2 cellular contexts compared by ENCODE assay signal in the genomic region with DNA sequence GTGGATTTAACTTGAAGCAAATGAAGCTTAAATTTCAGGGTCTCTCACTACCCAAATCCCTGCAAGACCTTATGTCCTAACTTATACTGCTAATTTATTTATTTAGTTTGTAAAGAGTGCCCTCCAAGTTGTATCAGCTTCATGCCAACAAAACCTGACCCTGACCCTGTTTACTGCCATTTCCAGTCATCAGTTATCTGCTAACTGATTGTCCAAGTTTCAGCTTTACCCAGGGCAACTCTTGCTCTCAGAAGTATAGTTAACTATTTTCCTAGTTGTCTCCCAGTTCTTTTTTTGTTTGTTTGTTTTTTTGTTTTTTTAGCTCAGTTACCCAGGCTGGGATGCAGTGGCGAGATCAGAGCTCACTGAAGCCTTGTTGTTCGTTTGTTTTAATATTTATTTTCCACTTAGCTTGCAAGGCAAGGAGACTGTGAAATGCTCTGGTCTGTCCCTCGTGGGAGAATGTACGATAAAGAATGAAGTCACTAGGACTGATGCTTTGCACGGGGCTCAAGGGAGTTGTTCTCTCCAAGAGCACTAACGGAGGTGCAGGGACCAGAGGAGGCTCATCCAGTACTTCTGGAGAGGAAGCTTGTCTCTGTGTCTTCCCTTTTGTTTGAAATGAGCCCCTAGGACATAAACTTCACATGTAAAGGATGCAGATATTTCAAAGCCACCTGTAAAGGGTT.
TF ChIP-seq lines count a peak whose summit lies in the region.

No MANE protein-coding gene starts in this region.

TF ChIP-seq in K562, 482 proteins besides CTCF, POLR2A, EP300 and RAD21 (continued from another document):
- TF ChIP-seq, protein P1, sequence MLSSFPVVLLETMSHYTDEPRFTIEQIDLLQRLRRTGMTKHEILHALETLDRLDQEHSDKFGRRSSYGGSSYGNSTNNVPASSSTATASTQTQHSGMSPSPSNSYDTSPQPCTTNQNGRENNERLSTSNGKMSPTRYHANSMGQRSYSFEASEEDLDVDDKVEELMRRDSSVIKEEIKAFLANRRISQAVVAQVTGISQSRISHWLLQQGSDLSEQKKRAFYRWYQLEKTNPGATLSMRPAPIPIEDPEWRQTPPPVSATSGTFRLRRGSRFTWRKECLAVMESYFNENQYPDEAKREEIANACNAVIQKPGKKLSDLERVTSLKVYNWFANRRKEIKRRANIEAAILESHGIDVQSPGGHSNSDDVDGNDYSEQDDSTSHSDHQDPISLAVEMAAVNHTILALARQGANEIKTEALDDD (IDR thresholded peaks at IDR 0.05): 0 out of 2 replicates have a peak, but pooled peaks have one; percentile 15

TF ChIP-seq in liver, 16 proteins besides CTCF, POLR2A, EP300 and RAD21 (continued from another document):
- TF ChIP-seq, protein P2, sequence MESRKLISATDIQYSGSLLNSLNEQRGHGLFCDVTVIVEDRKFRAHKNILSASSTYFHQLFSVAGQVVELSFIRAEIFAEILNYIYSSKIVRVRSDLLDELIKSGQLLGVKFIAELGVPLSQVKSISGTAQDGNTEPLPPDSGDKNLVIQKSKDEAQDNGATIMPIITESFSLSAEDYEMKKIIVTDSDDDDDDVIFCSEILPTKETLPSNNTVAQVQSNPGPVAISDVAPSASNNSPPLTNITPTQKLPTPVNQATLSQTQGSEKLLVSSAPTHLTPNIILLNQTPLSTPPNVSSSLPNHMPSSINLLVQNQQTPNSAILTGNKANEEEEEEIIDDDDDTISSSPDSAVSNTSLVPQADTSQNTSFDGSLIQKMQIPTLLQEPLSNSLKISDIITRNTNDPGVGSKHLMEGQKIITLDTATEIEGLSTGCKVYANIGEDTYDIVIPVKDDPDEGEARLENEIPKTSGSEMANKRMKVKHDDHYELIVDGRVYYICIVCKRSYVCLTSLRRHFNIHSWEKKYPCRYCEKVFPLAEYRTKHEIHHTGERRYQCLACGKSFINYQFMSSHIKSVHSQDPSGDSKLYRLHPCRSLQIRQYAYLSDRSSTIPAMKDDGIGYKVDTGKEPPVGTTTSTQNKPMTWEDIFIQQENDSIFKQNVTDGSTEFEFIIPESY (IDR thresholded peaks at IDR 0.05): no peak
- TF ChIP-seq, protein P3, sequence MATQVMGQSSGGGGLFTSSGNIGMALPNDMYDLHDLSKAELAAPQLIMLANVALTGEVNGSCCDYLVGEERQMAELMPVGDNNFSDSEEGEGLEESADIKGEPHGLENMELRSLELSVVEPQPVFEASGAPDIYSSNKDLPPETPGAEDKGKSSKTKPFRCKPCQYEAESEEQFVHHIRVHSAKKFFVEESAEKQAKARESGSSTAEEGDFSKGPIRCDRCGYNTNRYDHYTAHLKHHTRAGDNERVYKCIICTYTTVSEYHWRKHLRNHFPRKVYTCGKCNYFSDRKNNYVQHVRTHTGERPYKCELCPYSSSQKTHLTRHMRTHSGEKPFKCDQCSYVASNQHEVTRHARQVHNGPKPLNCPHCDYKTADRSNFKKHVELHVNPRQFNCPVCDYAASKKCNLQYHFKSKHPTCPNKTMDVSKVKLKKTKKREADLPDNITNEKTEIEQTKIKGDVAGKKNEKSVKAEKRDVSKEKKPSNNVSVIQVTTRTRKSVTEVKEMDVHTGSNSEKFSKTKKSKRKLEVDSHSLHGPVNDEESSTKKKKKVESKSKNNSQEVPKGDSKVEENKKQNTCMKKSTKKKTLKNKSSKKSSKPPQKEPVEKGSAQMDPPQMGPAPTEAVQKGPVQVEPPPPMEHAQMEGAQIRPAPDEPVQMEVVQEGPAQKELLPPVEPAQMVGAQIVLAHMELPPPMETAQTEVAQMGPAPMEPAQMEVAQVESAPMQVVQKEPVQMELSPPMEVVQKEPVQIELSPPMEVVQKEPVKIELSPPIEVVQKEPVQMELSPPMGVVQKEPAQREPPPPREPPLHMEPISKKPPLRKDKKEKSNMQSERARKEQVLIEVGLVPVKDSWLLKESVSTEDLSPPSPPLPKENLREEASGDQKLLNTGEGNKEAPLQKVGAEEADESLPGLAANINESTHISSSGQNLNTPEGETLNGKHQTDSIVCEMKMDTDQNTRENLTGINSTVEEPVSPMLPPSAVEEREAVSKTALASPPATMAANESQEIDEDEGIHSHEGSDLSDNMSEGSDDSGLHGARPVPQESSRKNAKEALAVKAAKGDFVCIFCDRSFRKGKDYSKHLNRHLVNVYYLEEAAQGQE (IDR thresholded peaks at IDR 0.05): no peak
- peak; percentile 27 for TF ChIP-seq YY1 (IDR thresholded peaks at IDR 0.05)
- TF ChIP-seq GABPA (IDR thresholded peaks at IDR 0.05 in 1 of 2, conservative IDR thresholded peaks at IDR 0.05 in 1 of 2): no peak
- peak; percentile 17 to 65 for TF ChIP-seq HNF4A (conservative IDR thresholded peaks at IDR 0.05)
- no peak for TF ChIP-seq FOXA1 (IDR thresholded peaks at IDR 0.05)
TF ChIP-seq in liver: peak in this region for 5.
